19 cellular contexts compared by ENCODE assay signal in the genomic region with DNA sequence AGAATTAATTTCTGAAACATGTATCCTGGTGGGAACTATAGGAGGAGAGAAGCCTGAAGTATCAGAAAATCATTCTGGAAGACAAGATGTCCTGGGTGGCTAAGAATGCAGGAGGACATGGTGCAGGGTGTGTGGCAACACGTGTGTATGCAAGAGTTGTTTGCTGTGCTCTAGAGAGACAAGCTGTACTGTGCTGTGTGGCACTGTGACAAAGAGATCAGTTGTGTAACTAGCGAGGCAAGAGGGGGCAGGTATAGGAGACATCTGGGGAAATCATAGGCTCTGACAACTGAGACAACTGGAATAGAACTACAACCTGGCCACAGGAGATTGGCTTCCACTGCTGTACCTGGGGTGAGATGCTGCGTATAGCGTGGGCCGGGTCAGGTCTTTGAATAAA. TPM values are rescaled to one million over a fixed set of nuclear protein-coding genes. Genes with fewer than 3 reads are reported as not detected.
A peak's percentile ranks its signal among the peaks of the same experiment; 100 is the strongest.
DNase-seq lines count a peak whose midpoint lies in the region; ATAC-seq, FAIRE-seq and TF ChIP-seq lines count a peak whose summit lies in the region.
"Had no signal": no experiment of that assay in that cellular context is flagged by ENCODE, and none has a peak within 500 bp of the region (broad histone marks: within the 10 kb centered on the region; RNA-seq: fewer than 3 reads in every experiment).

No MANE protein-coding gene starts in this region.

- no peak for FAIRE-seq in HepG2 (lab: Jason Lieb, UNC)
- FAIRE-seq: A549, D721Med, G401.6, GM12891, H1 had no signal

- no peak for TF ChIP-seq RAD21 in HepG2 (CRISPR knock-in tag; IDR thresholded peaks at IDR 0.05)

- 35% methylated on average over 2 of the region's 5 CpGs for WGBS in right lobe of liver (ENCODE audit: insufficient coverage, low coverage, low lambda C conversion rate, missing lambda C conversion rate)
- WGBS in HepG2 (ENCODE audit: low lambda C conversion rate) = 23% methylated on average over 5 of the region's 5 CpGs
- WGBS in aorta, 2 donors = 39 to 41% methylated on average over 5 of the region's 5 CpGs

- no peak overlapping the region for H3K27ac Mint-ChIP-seq in stimulated activated effector memory CD8-positive, alpha-beta T cell treated with anti-CD3 and anti-CD28 coated beads, Interleukin-12 subunit alpha, Interleukin-12 subunit beta, amount 100 ng/mL, for 72 hours
- H3K27ac Mint-ChIP-seq: CD4-positive, alpha-beta T cell; H9 had no signal

- H3K4me2 ChIP-seq in HepG2 (ENCODE audit: low read depth, low read length) = no peak overlapping the region
- H3K4me2 ChIP-seq: A549 had no signal

- H3K9ac ChIP-seq in HepG2 (ENCODE audit: insufficient read depth, low read depth, low read length) = no peak overlapping the region

- no peaks in the 10 kb centered on the region for H3K79me2 ChIP-seq in HepG2 (ENCODE audit: insufficient read depth, low read length)

- H2AFZ ChIP-seq in HepG2 (ENCODE audit: low read length) = no peak overlapping the region

- no peaks in the 10 kb centered on the region for H4K20me1 ChIP-seq in HepG2 (ENCODE audit: insufficient read depth, low read length)

- H3K9me3 Mint-ChIP-seq in stimulated activated effector memory CD8-positive, alpha-beta T cell treated with anti-CD3 and anti-CD28 coated beads, Interleukin-12 subunit alpha, Interleukin-12 subunit beta, amount 100 ng/mL, for 72 hours = no peaks in the 10 kb centered on the region
- no peaks in the 10 kb centered on the region for H3K9me3 Mint-ChIP-seq in activated T-cell treated with anti-CD3 and anti-CD28 coated beads, Interleukin-2, amount 50 U/mL, for 4 hours
- H3K9me3 Mint-ChIP-seq: CD4-positive, alpha-beta T cell; H9 had no signal

- peak in 1 of 3 donors; percentile 78 for DNase-seq in right lobe of liver
- no peak for DNase-seq in HepG2 (ENCODE audit: low spot score)
- no peak for DNase-seq in lower lobe of right lung
- no peak for DNase-seq in stimulated activated effector memory CD8-positive, alpha-beta T cell treated with anti-CD3 and anti-CD28 coated beads, Interleukin-12 subunit alpha, Interleukin-12 subunit beta, amount 100 ng/mL, for 72 hours (ENCODE audit: low spot score in 2 of 2)
- no peak for DNase-seq in aorta
- DNase-seq in activated gamma-delta T cell (lab: John Stamatoyannopoulos, UW) = no peak
- no peak for DNase-seq in activated T-cell treated with anti-CD3 and anti-CD28 coated beads, Interleukin-2, amount 50 U/mL, for 4 hours
- DNase-seq: AML-193; Caco-2; CD4-positive, alpha-beta T cell; H9 had no signal

- H3K27me3 Mint-ChIP-seq in activated T-cell treated with anti-CD3 and anti-CD28 coated beads, Interleukin-2, amount 50 U/mL, for 4 hours (ENCODE audit: low read depth) = peaks cover 7% of the 10 kb centered on the region

- H3K4me3 Mint-ChIP-seq in stimulated activated effector memory CD8-positive, alpha-beta T cell treated with anti-CD3 and anti-CD28 coated beads, Interleukin-12 subunit alpha, Interleukin-12 subunit beta, amount 100 ng/mL, for 72 hours = no peak overlapping the region
- H3K4me3 Mint-ChIP-seq in activated T-cell treated with anti-CD3 and anti-CD28 coated beads, Interleukin-2, amount 50 U/mL, for 4 hours = no peak overlapping the region
- H3K4me3 Mint-ChIP-seq: CD4-positive, alpha-beta T cell; H9 had no signal

- no peaks in the 10 kb centered on the region for H3K36me3 Mint-ChIP-seq in stimulated activated effector memory CD8-positive, alpha-beta T cell treated with anti-CD3 and anti-CD28 coated beads, Interleukin-12 subunit alpha, Interleukin-12 subunit beta, amount 100 ng/mL, for 72 hours
- no peaks in the 10 kb centered on the region for H3K36me3 Mint-ChIP-seq in activated T-cell treated with anti-CD3 and anti-CD28 coated beads, Interleukin-2, amount 50 U/mL, for 4 hours (ENCODE audit: insufficient read depth)

- TF ChIP-seq EP300 in HepG2 (IDR thresholded peaks at IDR 0.05; ENCODE audit: low read depth in 2 of 2, low read length in 2 of 2) (no peak), HepG2 (CRISPR knock-in tag; IDR thresholded peaks at IDR 0.05; ENCODE audit: borderline replicate concordance) (no peak)

- H3K9me3 ChIP-seq in right lobe of liver = no peaks in the 10 kb centered on the region
- H3K9me3 ChIP-seq in HepG2 (ENCODE audit: low read length) = no peaks in the 10 kb centered on the region
- H3K9me3 ChIP-seq in lower lobe of right lung = no peaks in the 10 kb centered on the region
- no peaks in the 10 kb centered on the region for H3K9me3 ChIP-seq in aorta (ENCODE audit: control insufficient read depth, low read length)
- H3K9me3 ChIP-seq: A549, Caco-2 had no signal

- H3K27ac ChIP-seq in right lobe of liver = no peak overlapping the region
- H3K27ac ChIP-seq in HepG2 (ENCODE audit: extremely low read length, insufficient read depth, low read length) = no peak overlapping the region
- H3K27ac ChIP-seq in lower lobe of right lung = no peak overlapping the region
- peak overlapping the region in 1 of 2 donors; percentile 4 for H3K27ac ChIP-seq in aorta (ENCODE audit: low read depth in 1 of 2, low read length in 2 of 2)
- H3K27ac ChIP-seq: 22Rv1, A549, C4-2B had no signal

- TF ChIP-seq POLR2A in right lobe of liver (IDR thresholded peaks at IDR 0.05) (no peak), HepG2 (IDR thresholded peaks at IDR 0.05; ENCODE audit: insufficient read depth in 1 of 2, low read depth in 2 of 2, low read length in 2 of 2) (no peak)

- H3K4me3 ChIP-seq in right lobe of liver = no peak overlapping the region
- H3K4me3 ChIP-seq in HepG2 (replicated peaks in 1 of 3; ENCODE audit: insufficient read depth in 1 of 3, low read depth in 2 of 3, low read length in 3 of 3) = no peak overlapping the region
- H3K4me3 ChIP-seq in lower lobe of right lung = no peak overlapping the region
- peak overlapping the region in 1 of 2 donors; percentile 25 for H3K4me3 ChIP-seq in aorta (ENCODE audit: low read length in 2 of 2)
- H3K4me3 ChIP-seq: A549 had no signal

- no TSS peak for BruUV-seq in HepG2 (replicated peaks; lab: Mats Ljungman, UMichigan)

- H3K4me1 Mint-ChIP-seq in stimulated activated effector memory CD8-positive, alpha-beta T cell treated with anti-CD3 and anti-CD28 coated beads, Interleukin-12 subunit alpha, Interleukin-12 subunit beta, amount 100 ng/mL, for 72 hours = no peaks in the 10 kb centered on the region
- no peaks in the 10 kb centered on the region for H3K4me1 Mint-ChIP-seq in activated T-cell treated with anti-CD3 and anti-CD28 coated beads, Interleukin-2, amount 50 U/mL, for 4 hours (ENCODE audit: low read depth)
- H3K4me1 Mint-ChIP-seq: H9 had no signal

- peak; percentile 20 to 93 (median 67) for ATAC-seq in right lobe of liver
- no peak for ATAC-seq in HepG2
- ATAC-seq in lower lobe of right lung = peak; percentile 64 to 82
- ATAC-seq in stimulated activated effector memory CD8-positive, alpha-beta T cell treated with anti-CD3 and anti-CD28 coated beads, Interleukin-12 subunit alpha, Interleukin-12 subunit beta, amount 100 ng/mL, for 72 hours = peak; percentile 44
- peak; percentile 24 for ATAC-seq in aorta (ENCODE audit: low FRiP score)
- ATAC-seq in HG03521 (IDR thresholded peaks at IDR 0.05; ENCODE audit: unreplicated experiment) = no peak
- ATAC-seq in activated T-cell treated with anti-CD3 and anti-CD28 coated beads, Interleukin-2, amount 50 U/mL, for 4 hours = no peak
- ATAC-seq: A549 had no signal

- POLR2A ChIA-PET in HepG2 (lab: Yijun Ruan, JAX) = no interaction called here

- in situ Hi-C loops in HepG2 (cut with HindIII; ENCODE audit: extremely low pct_ligation_motif_present, low pct_unique_long_range_greater_than_20kb) = no loop called here

- intact Hi-C loops in right lobe of liver (cut with DNase I) (no loop called here), HepG2 (cut with micrococcal nuclease; ENCODE audit: unreplicated experiment) (no loop called here), lower lobe of right lung (cut with DNase I) (no loop called here), aorta (cut with DNase I) (loop anchor here in 1 of 2 donors (10.0 kb wide), 1 partner anchor 66 kb away; no protein-coding TSS in a partner anchor)

- CTCF ChIA-PET in HepG2 (lab: Yijun Ruan, JAX; ENCODE audit: low intra/inter-chr PET ratio, low total read pairs) = no interaction called here

- H3K27me3 ChIP-seq in right lobe of liver (no peaks in the 10 kb centered on the region), HepG2 (ENCODE audit: control insufficient read depth in 1 of 2, insufficient read depth in 2 of 2, low read length in 2 of 2) (no peaks in the 10 kb centered on the region; a peak in 1 of 5 replicates), lower lobe of right lung (ENCODE audit: low read depth) (no peaks in the 10 kb centered on the region), aorta (ENCODE audit: control insufficient read depth in 1 of 2, insufficient read depth in 2 of 2, low read length in 1 of 2) (no peaks in the 10 kb centered on the region)

- H3K36me3 ChIP-seq in right lobe of liver (no peaks in the 10 kb centered on the region), HepG2 (replicated peaks in 1 of 2; ENCODE audit: control insufficient read depth in 1 of 2, insufficient read depth in 2 of 2, low read length in 2 of 2) (no peaks in the 10 kb centered on the region), lower lobe of right lung (no peaks in the 10 kb centered on the region), aorta (ENCODE audit: control insufficient read depth in 1 of 2, insufficient read depth in 2 of 2, low read length in 1 of 2) (peaks cover 9 to 15% of the 10 kb centered on the region in 2 donors)

- TF ChIP-seq CTCF in right lobe of liver (IDR thresholded peaks at IDR 0.05) = no peak
- TF ChIP-seq CTCF in HepG2 (CRISPR knock-in tag; IDR thresholded peaks at IDR 0.05) = no peak
- no peak for TF ChIP-seq CTCF in lower lobe of right lung (IDR thresholded peaks at IDR 0.05)

- H3K4me1 ChIP-seq in right lobe of liver (no peaks in the 10 kb centered on the region), HepG2 (ENCODE audit: insufficient read depth, low read length) (no peaks in the 10 kb centered on the region), lower lobe of right lung (no peaks in the 10 kb centered on the region), aorta (ENCODE audit: control insufficient read depth in 1 of 2, insufficient read depth in 2 of 2, low read length in 2 of 2) (peaks cover 11 to 14% of the 10 kb centered on the region in 2 donors)
- H3K4me1 ChIP-seq: A549, Caco-2 had no signal

RNA-seq across cellular contexts. Expression of gene ITGA8, which starts 9.3 kb away (rescaled TPM):
- total RNA-seq in right lobe of liver (under 1 TPM; 0.18 to 0.80 (median 0.36) TPM), HepG2 (2016; rRNA removed; fragmentation: Illumina TruSeq; extraction: Trizol) (not detected in 2 replicates), lower lobe of right lung (23.4 TPM), aorta (100 to 1,000 TPM; 516 to 885 TPM)
- not detected in 2 replicates for total RNA-seq in HepG2 (2016; cell fraction: cytosol; rRNA removed; fragmentation: Illumina TruSeq; extraction: Trizol; ENCODE audit: low read depth)
- not detected in 2 replicates for total RNA-seq in HepG2 (2016; cell fraction: insoluble cytoplasmic fraction; rRNA removed; fragmentation: Illumina TruSeq; extraction: Trizol)
- total RNA-seq in HepG2 (2016; cell fraction: membrane; rRNA removed; fragmentation: Illumina TruSeq; extraction: Trizol) = not detected in 2 replicates
- not detected in 2 replicates for total RNA-seq in HepG2 (2016; cell fraction: nucleus; rRNA removed; fragmentation: Illumina TruSeq; extraction: Trizol)
- polyA plus RNA-seq in HepG2 (2011; rRNA removed) (not detected in 2 replicates), aorta (100 to 1,000 TPM; 149 to 336 TPM)
- polyA plus RNA-seq in HepG2 (2011; cell fraction: cytosol; rRNA removed) = not detected in 2 replicates
- polyA plus RNA-seq in HepG2 (2011; cell fraction: nucleus; rRNA removed) = not detected in 2 replicates
- not detected in 2 replicates for polyA plus RNA-seq in HepG2 (2012)
- not detected in 2 replicates for polyA plus RNA-seq in HepG2 (2016; cell fraction: cytosol; fragmentation: Illumina TruSeq; extraction: Trizol; ENCODE audit: low read depth)
- polyA plus RNA-seq in HepG2 (2016; cell fraction: insoluble cytoplasmic fraction; fragmentation: Illumina TruSeq; extraction: Trizol; ENCODE audit: low read depth) = not detected in 2 replicates
- not detected in 2 replicates for polyA plus RNA-seq in HepG2 (2016; cell fraction: membrane; fragmentation: Illumina TruSeq; extraction: Trizol; ENCODE audit: low read depth)
- not detected in 2 replicates for polyA plus RNA-seq in HepG2 (2016; cell fraction: nucleus; fragmentation: Illumina TruSeq; extraction: Trizol; ENCODE audit: insufficient read depth, low read depth)
- polyA minus RNA-seq in HepG2 (2011; rRNA and poly(A)+ RNA removed; ENCODE audit: low replicate concordance) = not detected in 2 replicates
- not detected in 2 replicates for polyA minus RNA-seq in HepG2 (2011; cell fraction: cytosol; rRNA and poly(A)+ RNA removed)
- polyA minus RNA-seq in HepG2 (2011; cell fraction: nucleus; rRNA and poly(A)+ RNA removed) = under 0.01 TPM in 1 of 2 replicates, not detected in the other
- not detected for total RNA-seq in activated T-cell treated with anti-CD3 and anti-CD28 coated beads, Interleukin-2, amount 50 U/mL, for 4 hours
- total RNA-seq: Caco-2; CD4-positive, alpha-beta T cell; H1; H9 had no signal
- polyA plus RNA-seq: H1 had no signal

Comparison
In these comparisons a context has a peak if more than half of its experiments do, and no peak if none do; other contexts are left out.
1. ATAC-seq: peak in right lobe of liver (4 of 4), lower lobe of right lung (2 of 2), stimulated activated effector memory CD8-positive, alpha-beta T cell treated with anti-CD3 and anti-CD28 coated beads, Interleukin-12 subunit alpha, Interleukin-12 subunit beta, amount 100 ng/mL, for 72 hours (single experiment) and aorta (single experiment); none in HepG2 (single experiment), HG03521 (single experiment) and activated T-cell treated with anti-CD3 and anti-CD28 coated beads, Interleukin-2, amount 50 U/mL, for 4 hours (0 of 2).
2. RNA of gene ITGA8, which starts 9.3 kb away (total RNA-seq): 516 to 885 TPM in aorta; 23.4 TPM in lower lobe of right lung (single experiment), 0.18 to 0.80 TPM in right lobe of liver, not detected in activated T-cell treated with anti-CD3 and anti-CD28 coated beads, Interleukin-2, amount 50 U/mL, for 4 hours and not detected in HepG2; every median in the first group is over 10 times any median in the second.